ENCODE assay signal across 17 cellular contexts in the genomic region with DNA sequence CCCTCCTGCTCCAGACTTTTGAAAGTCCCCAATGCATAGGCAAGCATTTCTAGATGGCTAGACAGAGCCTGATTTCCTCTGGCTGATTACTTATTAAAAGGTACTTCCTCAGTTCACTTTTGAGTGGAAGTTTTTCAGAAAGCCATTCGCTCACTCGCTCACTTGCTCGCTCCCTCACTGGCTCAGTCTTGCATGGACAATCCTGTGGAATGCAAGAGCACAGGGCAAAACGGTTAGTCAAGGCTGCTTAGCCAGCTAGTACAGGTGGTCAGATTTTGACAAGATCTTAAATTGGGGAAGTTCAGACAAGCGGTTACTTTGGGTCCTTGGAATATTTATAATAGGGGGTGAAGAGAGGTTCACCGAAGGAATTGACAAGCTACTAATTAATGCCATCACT.
DNase-seq lines count a peak whose midpoint lies in the region; ATAC-seq, FAIRE-seq and TF ChIP-seq lines count a peak whose summit lies in the region.
"Had no signal": no experiment of that assay in that cellular context is flagged by ENCODE, and none has a peak within 500 bp of the region (broad histone marks: within the 10 kb centered on the region; RNA-seq: fewer than 3 reads in every experiment).

No MANE protein-coding gene starts in this region.

- DNase-seq in cardiac muscle cell (ENCODE audit: low read depth in 1 of 2, low spot score in 1 of 2) (no peak), left cardiac atrium (no peak), glomerular visceral epithelial cell (ENCODE audit: extremely low spot score) (peak; percentile 70), nephron progenitor cell (peak; percentile 51), ureter (ENCODE audit: low spot score) (peak; percentile 64), CD14-positive monocyte (ENCODE audit: low spot score) (no peak), GM19239 (ENCODE audit: insufficient read length, low spot score) (no peak)
- DNase-seq: Caco-2; DMS53; IMR-90; NCI-H1417; NCI-H2029; NK-92 treated with Interleukin-12 subunit alpha and Interleukin-12 subunit beta, amount 100 ng/mL, for 24 hours; OCI-M1 had no signal

- H3K4me3 Mint-ChIP-seq in nephron progenitor cell (peak overlapping the region; percentile 17), CD14-positive monocyte (no peak overlapping the region)

- TF ChIP-seq CTCF in cardiac muscle cell (IDR thresholded peaks at IDR 0.05; ENCODE audit: low read depth, low read length) (no peak), nephron progenitor cell (IDR thresholded peaks at IDR 0.05) (no peak), CD14-positive monocyte (IDR thresholded peaks at IDR 0.05) (no peak)

- intact Hi-C loops in left cardiac atrium (cut with DNase I): no loop called here
- intact Hi-C loops in CD14-positive monocyte (cut with micrococcal nuclease): no loop called here

- H3K4me1 ChIP-seq in cardiac muscle cell (ENCODE audit: low read depth): peaks cover 65% of the 10 kb centered on the region
- H3K4me1 ChIP-seq: Caco-2, HAP-1 had no signal

- no peaks in the 10 kb centered on the region for H3K9me3 Mint-ChIP-seq in nephron progenitor cell
- H3K9me3 Mint-ChIP-seq in CD14-positive monocyte: no peaks in the 10 kb centered on the region

- no peak for ATAC-seq in left cardiac atrium
- no peak for ATAC-seq in GM21619 (IDR thresholded peaks at IDR 0.05; ENCODE audit: unreplicated experiment)

- H3K27me3 Mint-ChIP-seq in nephron progenitor cell (ENCODE audit: low read depth, poor library complexity) (peaks cover 24% of the 10 kb centered on the region), CD14-positive monocyte (ENCODE audit: low read depth in 3 of 3) (peaks cover 0 to 2% (median 2%) of the 10 kb centered on the region in 3 donors)

- H3K27ac ChIP-seq in cardiac muscle cell: peak overlapping the region; percentile 81

- no peaks in the 10 kb centered on the region for H3K9me3 ChIP-seq in cardiac muscle cell (ENCODE audit: low read depth)
- H3K9me3 ChIP-seq: Caco-2, HAP-1 had no signal

- H3K36me3 ChIP-seq in cardiac muscle cell: no peaks in the 10 kb centered on the region
- H3K36me3 ChIP-seq: HAP-1 had no signal

- H3K4me1 Mint-ChIP-seq in nephron progenitor cell: peaks cover 70% of the 10 kb centered on the region
- no peaks in the 10 kb centered on the region for H3K4me1 Mint-ChIP-seq in CD14-positive monocyte

- peak overlapping the region; percentile 4 for H3K27ac Mint-ChIP-seq in nephron progenitor cell
- no peak overlapping the region for H3K27ac Mint-ChIP-seq in CD14-positive monocyte

- FAIRE-seq in GM19239 (lab: Jason Lieb, UNC): no peak
- FAIRE-seq: A204.1 had no signal

- no peaks in the 10 kb centered on the region for H3K27me3 ChIP-seq in cardiac muscle cell

- no peak overlapping the region for H3K4me3 ChIP-seq in cardiac muscle cell
- H3K4me3 ChIP-seq: HAP-1 had no signal

- H3K36me3 Mint-ChIP-seq in nephron progenitor cell (ENCODE audit: low read depth): no peaks in the 10 kb centered on the region
- no peaks in the 10 kb centered on the region for H3K36me3 Mint-ChIP-seq in CD14-positive monocyte

Comparison
In these comparisons a context has a peak if more than half of its experiments do, and no peak if none do; other contexts are left out.
1. DNase-seq: peak in glomerular visceral epithelial cell (single experiment), nephron progenitor cell (single experiment) and ureter (single experiment); none in cardiac muscle cell (0 of 2), left cardiac atrium (single experiment), CD14-positive monocyte (single experiment) and GM19239 (single experiment).